27 cellular contexts compared by ENCODE assay signal in genomic region chr6:124466949-124467348, GRCh38.
"Had no signal": no experiment of that assay in that cellular context is flagged by ENCODE, and none has a peak within 500 bp of the region (broad histone marks: within the 10 kb centered on the region; RNA-seq: fewer than 3 reads in every experiment).

No MANE protein-coding gene starts in this region.

- H3K4me2 ChIP-seq: hepatocyte had no signal

- FAIRE-seq: keratinocyte had no signal

- H3K27ac Mint-ChIP-seq: activated naive CD4-positive, alpha-beta T cell treated with anti-CD3 and anti-CD28 coated beads, Interleukin-2, amount 10 ng/mL, durations not matched to agents 7 days and 5 days; activated naive CD8-positive, alpha-beta T cell treated with anti-CD3 and anti-CD28 coated beads, Interleukin-2, amount 10 ng/mL, durations not matched to agents 7 days and 5 days; activated T-helper 1 cell treated with anti-CD3 and anti-CD28 coated beads, Interleukin-12 subunit alpha, Interleukin-12 subunit beta, Interleukin-2, Interleukin-4 antibody, amounts not matched to agents 30 ng/mL and 10 ng/mL and 1 ng/mL, durations not matched to agents 14 hours and 24 hours and 36 hours; effector memory CD8-positive, alpha-beta T cell; nephron; stimulated activated naive B cell treated with anti-CD40 and anti-IgM and Interleukin-4, amounts not matched to agents 10 μg/mL and 1 μg/mL and 100 μg/mL, for 72 hours had no signal

- H2AFZ ChIP-seq: hepatocyte had no signal

- H3K36me3 Mint-ChIP-seq: activated naive CD4-positive, alpha-beta T cell treated with anti-CD3 and anti-CD28 coated beads, Interleukin-2, amount 10 ng/mL, durations not matched to agents 7 days and 5 days; activated naive CD8-positive, alpha-beta T cell treated with anti-CD3 and anti-CD28 coated beads, Interleukin-2, amount 10 ng/mL, durations not matched to agents 7 days and 5 days; stimulated activated naive B cell treated with anti-CD40 and anti-IgM and Interleukin-4, amounts not matched to agents 10 μg/mL and 1 μg/mL and 100 μg/mL, for 72 hours had no signal

- H3K79me2 ChIP-seq: hepatocyte had no signal

- H3K4me3 ChIP-seq: ascending aorta, gastroesophageal sphincter, hepatocyte, skin epidermis, stomach, tibial artery, upper lobe of right lung had no signal

- H3K9me3 Mint-ChIP-seq: activated naive CD4-positive, alpha-beta T cell treated with anti-CD3 and anti-CD28 coated beads, Interleukin-2, amount 10 ng/mL, durations not matched to agents 7 days and 5 days; activated naive CD8-positive, alpha-beta T cell treated with anti-CD3 and anti-CD28 coated beads, Interleukin-2, amount 10 ng/mL, durations not matched to agents 7 days and 5 days; nephron had no signal

- H3K4me3 Mint-ChIP-seq: activated naive CD4-positive, alpha-beta T cell treated with anti-CD3 and anti-CD28 coated beads, Interleukin-2, amount 10 ng/mL, durations not matched to agents 7 days and 5 days; activated naive CD8-positive, alpha-beta T cell treated with anti-CD3 and anti-CD28 coated beads, Interleukin-2, amount 10 ng/mL, durations not matched to agents 7 days and 5 days; activated T-helper 1 cell treated with anti-CD3 and anti-CD28 coated beads, Interleukin-12 subunit alpha, Interleukin-12 subunit beta, Interleukin-2, Interleukin-4 antibody, amounts not matched to agents 30 ng/mL and 10 ng/mL and 1 ng/mL, durations not matched to agents 14 hours and 24 hours and 36 hours; effector memory CD8-positive, alpha-beta T cell; nephron; stimulated activated naive B cell treated with anti-CD40 and anti-IgM and Interleukin-4, amounts not matched to agents 10 μg/mL and 1 μg/mL and 100 μg/mL, for 72 hours had no signal

- DNase-seq: activated CD4-positive, alpha-beta T cell treated with anti-CD3 and anti-CD28 coated beads for 4 hours; activated CD4-positive, alpha-beta T cell treated with anti-CD3 and anti-CD28 coated beads, Interleukin-2, amount 50 U/mL, for 48 hours; activated CD8-positive, alpha-beta memory T cell treated with anti-CD3 and anti-CD28 coated beads, Interleukin-2, amount 50 U/mL, for 4 hours; activated effector memory CD4-positive, alpha-beta T cell treated with anti-CD3 and anti-CD28 coated beads, Interleukin-2, amount 50 U/mL, for 16 hours; activated naive CD4-positive, alpha-beta T cell treated with anti-CD3 and anti-CD28 coated beads, Interleukin-2, amount 10 ng/mL, durations not matched to agents 7 days and 5 days; activated naive CD8-positive, alpha-beta T cell treated with anti-CD3 and anti-CD28 coated beads, Interleukin-2, amount 10 ng/mL, durations not matched to agents 7 days and 5 days; activated T-cell treated with anti-CD3 and anti-CD28 coated beads, Interleukin-2, amount 50 U/mL, for 1 hour; cortex of kidney; effector memory CD8-positive, alpha-beta T cell; left cardiac atrium; mammary epithelial cell; posterior cingulate gyrus; right cardiac atrium; stimulated activated CD4-positive, alpha-beta T cell treated with anti-CD3 and anti-CD28 coated beads, Interleukin-1b, Interleukin-23, amount 100 ng/mL, for 48 hours; stimulated activated naive B cell treated with anti-CD40 and anti-IgM and Interleukin-4, amounts not matched to agents 10 μg/mL and 1 μg/mL and 100 μg/mL, for 72 hours; stomach; T-helper 1 cell; tibial artery; upper lobe of right lung had no signal

- ATAC-seq: effector memory CD8-positive, alpha-beta T cell; gastroesophageal sphincter; left cardiac atrium; right cardiac atrium; stimulated activated naive B cell treated with anti-CD40 and anti-IgM and Interleukin-4, amounts not matched to agents 10 μg/mL and 1 μg/mL and 100 μg/mL, for 72 hours; upper lobe of right lung had no signal

- H3K27me3 Mint-ChIP-seq: activated naive CD4-positive, alpha-beta T cell treated with anti-CD3 and anti-CD28 coated beads, Interleukin-2, amount 10 ng/mL, durations not matched to agents 7 days and 5 days; activated naive CD8-positive, alpha-beta T cell treated with anti-CD3 and anti-CD28 coated beads, Interleukin-2, amount 10 ng/mL, durations not matched to agents 7 days and 5 days; effector memory CD8-positive, alpha-beta T cell; stimulated activated naive B cell treated with anti-CD40 and anti-IgM and Interleukin-4, amounts not matched to agents 10 μg/mL and 1 μg/mL and 100 μg/mL, for 72 hours had no signal

- H3K27ac ChIP-seq: ascending aorta, gastroesophageal sphincter, hepatocyte, skin epidermis, stomach, tibial artery, upper lobe of right lung, VCaP had no signal

- H3K27me3 ChIP-seq: ascending aorta, gastroesophageal sphincter, hepatocyte, stomach, tibial artery, upper lobe of right lung had no signal

- H3K9me3 ChIP-seq: ascending aorta, gastroesophageal sphincter, upper lobe of right lung had no signal

- H3K36me3 ChIP-seq: ascending aorta, gastroesophageal sphincter, stomach, tibial artery, upper lobe of right lung had no signal

- H3K4me1 ChIP-seq: ascending aorta, gastroesophageal sphincter, stomach, tibial artery, upper lobe of right lung had no signal

- H3K4me1 Mint-ChIP-seq: activated naive CD4-positive, alpha-beta T cell treated with anti-CD3 and anti-CD28 coated beads, Interleukin-2, amount 10 ng/mL, durations not matched to agents 7 days and 5 days; activated naive CD8-positive, alpha-beta T cell treated with anti-CD3 and anti-CD28 coated beads, Interleukin-2, amount 10 ng/mL, durations not matched to agents 7 days and 5 days; nephron; stimulated activated naive B cell treated with anti-CD40 and anti-IgM and Interleukin-4, amounts not matched to agents 10 μg/mL and 1 μg/mL and 100 μg/mL, for 72 hours had no signal
